Comparison of ENCODE assay signal across 18 cellular contexts in genomic region chr5:9062873-9063272, GRCh38.
DNase-seq lines count a peak whose midpoint lies in the region; ATAC-seq and TF ChIP-seq lines count a peak whose summit lies in the region.
"Had no signal": no experiment of that assay in that cellular context is flagged by ENCODE, and none has a peak within 500 bp of the region (broad histone marks: within the 10 kb centered on the region; RNA-seq: fewer than 3 reads in every experiment).

No MANE protein-coding gene starts in this region.

- 73 to 78% methylated on average over 2 to 11 of the region's 11 CpGs for WGBS in upper lobe of left lung, 2 donors

- H3K27ac ChIP-seq in upper lobe of left lung: peak overlapping the region; percentile 44 to 68 (median 57)
- H3K27ac ChIP-seq: skin epidermis had no signal

- H3K27me3 ChIP-seq in upper lobe of left lung (no peaks in the 10 kb centered on the region), HAP-1 (ENCODE audit: low read depth) (no peaks in the 10 kb centered on the region)

- H3K4me3 ChIP-seq in upper lobe of left lung: no peak overlapping the region
- H3K4me3 ChIP-seq in HAP-1: no peak overlapping the region
- H3K4me3 ChIP-seq in foreskin fibroblast (ENCODE audit: low read depth in 1 of 2, low read length in 2 of 2): no peak overlapping the region
- H3K4me3 ChIP-seq: skin epidermis had no signal

- in situ Hi-C loops in HAP-1 (cut with MboI; ENCODE audit: low sequenced_read_pairs): no loop called here

- H3K4me1 ChIP-seq in upper lobe of left lung: peaks cover 0 to 18% (median 9%) of the 10 kb centered on the region in 4 donors
- no peaks in the 10 kb centered on the region for H3K4me1 ChIP-seq in HAP-1

- DNase-seq in HK-2 (ENCODE audit: unreplicated experiment) (peak; percentile 47), upper lobe of left lung (peak in 1 of 2 donors; percentile 42), HAP-1 (ENCODE audit: low spot score in 2 of 2) (no peak), hippocampal formation (lab: John Stamatoyannopoulos, UW) (no peak), foreskin fibroblast (no peak)
- DNase-seq: activated CD8-positive, alpha-beta T cell treated with anti-CD3 and anti-CD28 coated beads for 36 hours; activated T-cell treated with anti-CD3 and anti-CD28 coated beads, Interleukin-2, amount 50 U/mL, for 4 hours; AML-193; NCI-H1105 treated with DMSO at 0.1 percent for 48 hours; NCI-H526 treated with DMSO at 0.1 percent for 48 hours; SIG-M5; stimulated activated CD4-positive, alpha-beta T cell treated with anti-CD3 and anti-CD28 coated beads, Interleukin-4, amount 100 ng/mL, for 24 hours had no signal

- peak; percentile 71 for ATAC-seq in GM18858 (IDR thresholded peaks at IDR 0.05; ENCODE audit: unreplicated experiment)
- peak; percentile 57 for ATAC-seq in HG02642 (IDR thresholded peaks at IDR 0.05; ENCODE audit: poor library complexity, unreplicated experiment)
- ATAC-seq in upper lobe of left lung (ENCODE audit: low FRiP score in 2 of 2): no peak
- no peak for ATAC-seq in GM19455 (IDR thresholded peaks at IDR 0.05; ENCODE audit: unreplicated experiment)
- ATAC-seq: activated CD8-positive, alpha-beta T cell treated with anti-CD3 and anti-CD28 coated beads for 36 hours; activated naive CD4-positive, alpha-beta T cell treated with anti-CD3 and anti-CD28 coated beads, Interleukin-2, amount 50 U/mL, for 72 hours; activated T-cell treated with anti-CD3 and anti-CD28 coated beads, Interleukin-2, amount 50 U/mL, for 4 hours; WTC11 had no signal

- TF ChIP-seq POLR2A in upper lobe of left lung (IDR thresholded peaks at IDR 0.05): no peak

- H3K9me3 ChIP-seq in upper lobe of left lung (no peaks in the 10 kb centered on the region), HAP-1 (no peaks in the 10 kb centered on the region)

- TF ChIP-seq EP300 in upper lobe of left lung (IDR thresholded peaks at IDR 0.05): no peak

- no peaks in the 10 kb centered on the region for H3K36me3 ChIP-seq in upper lobe of left lung
- H3K36me3 ChIP-seq in HAP-1 (replicated peaks): no peaks in the 10 kb centered on the region

- TF ChIP-seq CTCF in upper lobe of left lung (IDR thresholded peaks at IDR 0.05) (no peak), foreskin fibroblast (IDR thresholded peaks at IDR 0.05; ENCODE audit: low read depth, low read length) (no peak)

Comparison
In these comparisons a context has a peak if more than half of its experiments do, and no peak if none do; other contexts are left out.
1. ATAC-seq: peak in GM18858 (single experiment) and HG02642 (single experiment); none in upper lobe of left lung (0 of 2) and GM19455 (single experiment).